ENCODE assay signal across 8 cellular contexts in genomic region chr20:44209691-44210421, GRCh38.
A peak's percentile ranks its signal among the peaks of the same experiment; 100 is the strongest.
DNase-seq lines count a peak whose midpoint lies in the region; ATAC-seq and TF ChIP-seq lines count a peak whose summit lies in the region.

No MANE protein-coding gene starts in this region.

- H3K36me3 ChIP-seq in neuron (ENCODE audit: insufficient read depth, low read length), result peaks cover 13% of the 10 kb centered on the region

- ATAC-seq in HG02870 (IDR thresholded peaks at IDR 0.05; ENCODE audit: unreplicated experiment) (peak; percentile 1), HG02571 (IDR thresholded peaks at IDR 0.05; ENCODE audit: unreplicated experiment) (no peak)

- H3K4me3 ChIP-seq in WI38 (ENCODE audit: low read depth, low read length) (peak overlapping the region; percentile 99), neuron (ENCODE audit: low read length) (peak overlapping the region; percentile 69)

- DNase-seq in EL (peak; percentile 25), fibroblast of peridontal ligament (ENCODE audit: extremely low read depth) (peak; percentile 31), GF-D8 (lab: John Stamatoyannopoulos, UW) (no peak), germinal center (ENCODE audit: low spot score) (no peak)

- H3K4me1 ChIP-seq in neuron (ENCODE audit: insufficient read depth, low read length), result peaks cover 40% of the 10 kb centered on the region

- H3K27me3 ChIP-seq in neuron (ENCODE audit: insufficient read depth, low read length), result no peaks in the 10 kb centered on the region

- H3K9me3 ChIP-seq in neuron (ENCODE audit: low read length), result no peaks in the 10 kb centered on the region

- no peak overlapping the region for H2AFZ ChIP-seq in neuron (ENCODE audit: low read depth, low read length)

- TF ChIP-seq CTCF in WI38 (IDR thresholded peaks at IDR 0.05; ENCODE audit: low read depth, low read length), result no peak

Comparison
In these comparisons a context has a peak if more than half of its experiments do, and no peak if none do; other contexts are left out.
1. DNase-seq: peak in EL (single experiment) and fibroblast of peridontal ligament (single experiment); none in GF-D8 (single experiment) and germinal center (single experiment).